14 cellular contexts compared by ENCODE assay signal in genomic region chrX:123476636-123477219, GRCh38.
"Had no signal": no experiment of that assay in that cellular context is flagged by ENCODE, and none has a peak within 500 bp of the region (broad histone marks: within the 10 kb centered on the region; RNA-seq: fewer than 3 reads in every experiment).

No MANE protein-coding gene starts in this region.

- DNase-seq: activated CD4-positive, alpha-beta T cell treated with anti-CD3 and anti-CD28 coated beads, Interleukin-2, amount 50 U/mL, for 48 hours; activated CD8-positive, alpha-beta memory T cell treated with anti-CD3 and anti-CD28 coated beads, Interleukin-2, amount 10 ng/mL, durations not matched to agents 7 days and 5 days; activated effector memory CD4-positive, alpha-beta T cell treated with anti-CD3 and anti-CD28 coated beads, Interleukin-2, amount 50 U/mL, for 16 hours; activated T-cell treated with anti-CD3 and anti-CD28 coated beads, Interleukin-2, amount 50 U/mL, for 4 hours; foreskin keratinocyte; heart right ventricle; kidney; left ventricle myocardium inferior; nephron progenitor cell; stimulated activated CD4-positive, alpha-beta T cell treated with anti-CD3 and anti-CD28 coated beads, Interleukin-2, amount 100 ng/mL, for 48 hours had no signal

- H3K27me3 ChIP-seq: esophagus muscularis mucosa, foreskin keratinocyte, heart right ventricle had no signal

- H3K9me3 Mint-ChIP-seq: activated naive CD4-positive, alpha-beta T cell treated with anti-CD3 and anti-CD28 coated beads, Interleukin-2, amount 50 U/mL, for 72 hours; activated T-cell treated with anti-CD3 and anti-CD28 coated beads, Interleukin-2, amount 50 U/mL, for 4 hours; nephron progenitor cell; stimulated activated naive CD8-positive, alpha-beta T cell treated with anti-CD3 and anti-CD28 coated beads, Interleukin-15, Interleukin-2, amounts not matched to agents 100 ng/mL and 50 ng/mL, for 24 hours had no signal

- H3K4me1 Mint-ChIP-seq: activated CD8-positive, alpha-beta memory T cell treated with anti-CD3 and anti-CD28 coated beads, Interleukin-2, amount 10 ng/mL, durations not matched to agents 7 days and 5 days; nephron progenitor cell had no signal

- ATAC-seq: activated CD4-positive, CD25-positive, alpha-beta regulatory T cell treated with anti-CD3 and anti-CD28 coated beads, Interleukin-2, amount 50 U/mL, for 24 hours; activated CD8-positive, alpha-beta memory T cell treated with anti-CD3 and anti-CD28 coated beads, Interleukin-2, amount 10 ng/mL, durations not matched to agents 7 days and 5 days; activated naive CD4-positive, alpha-beta T cell treated with anti-CD3 and anti-CD28 coated beads, Interleukin-2, amount 50 U/mL, for 72 hours; activated T-cell treated with anti-CD3 and anti-CD28 coated beads, Interleukin-2, amount 50 U/mL, for 4 hours; foreskin keratinocyte; heart right ventricle had no signal

- H3K27ac Mint-ChIP-seq: activated CD8-positive, alpha-beta memory T cell treated with anti-CD3 and anti-CD28 coated beads, Interleukin-2, amount 10 ng/mL, durations not matched to agents 7 days and 5 days; activated naive CD4-positive, alpha-beta T cell treated with anti-CD3 and anti-CD28 coated beads, Interleukin-2, amount 50 U/mL, for 72 hours; nephron progenitor cell; stimulated activated naive CD8-positive, alpha-beta T cell treated with anti-CD3 and anti-CD28 coated beads, Interleukin-15, Interleukin-2, amounts not matched to agents 100 ng/mL and 50 ng/mL, for 24 hours had no signal

- H3K27ac ChIP-seq: esophagus muscularis mucosa, foreskin keratinocyte, heart right ventricle, left ventricle myocardium inferior had no signal

- H3K4me1 ChIP-seq: foreskin keratinocyte had no signal

- H3K36me3 ChIP-seq: esophagus muscularis mucosa, heart right ventricle, left ventricle myocardium inferior had no signal

- H3K27me3 Mint-ChIP-seq: activated CD8-positive, alpha-beta memory T cell treated with anti-CD3 and anti-CD28 coated beads, Interleukin-2, amount 10 ng/mL, durations not matched to agents 7 days and 5 days; stimulated activated naive CD8-positive, alpha-beta T cell treated with anti-CD3 and anti-CD28 coated beads, Interleukin-15, Interleukin-2, amounts not matched to agents 100 ng/mL and 50 ng/mL, for 24 hours had no signal

- H3K4me3 ChIP-seq: esophagus muscularis mucosa, heart right ventricle, left ventricle myocardium inferior had no signal

- H3K36me3 Mint-ChIP-seq: activated CD8-positive, alpha-beta memory T cell treated with anti-CD3 and anti-CD28 coated beads, Interleukin-2, amount 10 ng/mL, durations not matched to agents 7 days and 5 days; activated naive CD4-positive, alpha-beta T cell treated with anti-CD3 and anti-CD28 coated beads, Interleukin-2, amount 50 U/mL, for 72 hours had no signal

- H3K4me3 Mint-ChIP-seq: activated CD8-positive, alpha-beta memory T cell treated with anti-CD3 and anti-CD28 coated beads, Interleukin-2, amount 10 ng/mL, durations not matched to agents 7 days and 5 days; activated T-cell treated with anti-CD3 and anti-CD28 coated beads, Interleukin-2, amount 50 U/mL, for 4 hours; nephron progenitor cell; stimulated activated naive CD8-positive, alpha-beta T cell treated with anti-CD3 and anti-CD28 coated beads, Interleukin-15, Interleukin-2, amounts not matched to agents 100 ng/mL and 50 ng/mL, for 24 hours had no signal

- H3K9me3 ChIP-seq: esophagus muscularis mucosa, heart right ventricle, left ventricle myocardium inferior had no signal
